1 cellular context compared by ENCODE assay signal in the genomic region with DNA sequence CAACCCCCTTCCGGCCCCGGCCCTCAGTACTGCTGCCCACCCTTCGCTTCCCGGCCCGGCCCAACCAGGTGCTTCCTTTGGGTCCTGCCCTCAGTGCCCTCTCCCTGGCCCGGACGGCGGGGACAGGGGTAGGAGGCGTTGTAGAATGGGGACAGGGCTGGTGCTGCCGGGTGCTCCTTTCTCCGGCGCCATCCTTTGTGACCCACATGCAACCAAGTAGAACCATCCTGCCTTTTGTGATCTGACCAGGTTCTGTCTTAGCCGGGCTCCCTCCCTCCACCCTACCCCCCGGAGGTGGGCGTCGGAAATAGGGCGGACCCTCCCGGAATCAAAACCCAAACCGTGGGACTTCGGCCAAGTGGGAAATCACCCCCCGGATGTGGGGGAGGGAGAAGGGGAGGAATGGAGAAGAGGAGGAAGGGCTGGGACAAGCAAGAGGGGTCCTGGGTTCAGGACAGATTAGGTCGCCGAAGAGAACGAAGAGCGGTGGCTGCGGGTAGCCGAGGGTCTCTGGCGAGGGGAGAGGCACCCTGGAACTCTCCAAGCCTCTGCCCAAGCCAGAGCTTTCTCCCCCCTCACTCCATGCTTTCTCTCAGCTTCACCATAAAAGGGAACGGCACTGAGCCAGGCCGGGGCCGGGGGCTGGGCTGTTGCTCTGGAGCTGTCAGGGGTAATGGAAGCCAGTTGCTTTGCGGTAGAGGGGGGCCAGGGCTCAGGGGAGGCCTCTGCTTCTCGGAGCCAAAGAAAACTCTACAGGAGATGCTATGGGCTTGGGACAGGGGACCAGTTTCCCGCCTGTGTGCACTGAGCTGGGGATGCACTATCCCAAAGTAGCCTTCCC.
TF ChIP-seq lines count a peak whose summit lies in the region.

No MANE protein-coding gene starts in this region.

TF ChIP-seq in K562, 482 proteins besides CTCF, POLR2A, EP300 and RAD21 (continued from another document):
- TF ChIP-seq ZKSCAN1 (IDR thresholded peaks at IDR 0.05; ENCODE audit: low read depth, low read length) (no peak), NFIC (IDR thresholded peaks at IDR 0.05) (peak; percentile 59), ZNF75A (CRISPR knock-in tag; IDR thresholded peaks at IDR 0.05) (peak; percentile 54; the same call in 1 of the 2 replicates), ZNF121 (CRISPR knock-in tag; conservative IDR thresholded peaks at IDR 0.05) (0 out of 2 replicates have a peak, but pooled peaks have one; percentile 6), HDGF (IDR thresholded peaks at IDR 0.05) (0 out of 2 replicates have a peak, but pooled peaks have one; percentile 54), NFRKB (IDR thresholded peaks at IDR 0.05; ENCODE audit: low read depth) (0 out of 2 replicates have a peak, but pooled peaks have one; percentile 31), EGR1 (conservative IDR thresholded peaks at IDR 0.05) (peak; percentile 37), ZNF76 (CRISPR knock-in tag; IDR thresholded peaks at IDR 0.05; ENCODE audit: borderline replicate concordance) (0 out of 2 replicates have a peak, but pooled peaks have one; percentile 54), ZNF589 (CRISPR knock-in tag; IDR thresholded peaks at IDR 0.05; ENCODE audit: low read depth) (0 out of 2 replicates have a peak, but pooled peaks have one; percentile 36), OTX1 (CRISPR knock-in tag; IDR thresholded peaks at IDR 0.05) (0 out of 2 replicates have a peak, but pooled peaks have one; percentile 30), ETV1 (tag; conservative IDR thresholded peaks at IDR 0.05; ENCODE audit: low read depth) (peak; percentile 65), ZBED1 (IDR thresholded peaks at IDR 0.05) (no peak), ARID1B (IDR thresholded peaks at IDR 0.05) (peak; percentile 33; the same call in 1 of the 2 replicates), XRCC4 (IDR thresholded peaks at IDR 0.05; ENCODE audit: extremely low read depth, insufficient read depth, insufficient read length) (no peak), BRCA1 (IDR thresholded peaks at IDR 0.05) (no peak), BRCA1 (CRISPR knock-in tag; IDR thresholded peaks at IDR 0.05) (0 out of 2 replicates have a peak, but pooled peaks have one; percentile 48)
- TF ChIP-seq, protein P1, sequence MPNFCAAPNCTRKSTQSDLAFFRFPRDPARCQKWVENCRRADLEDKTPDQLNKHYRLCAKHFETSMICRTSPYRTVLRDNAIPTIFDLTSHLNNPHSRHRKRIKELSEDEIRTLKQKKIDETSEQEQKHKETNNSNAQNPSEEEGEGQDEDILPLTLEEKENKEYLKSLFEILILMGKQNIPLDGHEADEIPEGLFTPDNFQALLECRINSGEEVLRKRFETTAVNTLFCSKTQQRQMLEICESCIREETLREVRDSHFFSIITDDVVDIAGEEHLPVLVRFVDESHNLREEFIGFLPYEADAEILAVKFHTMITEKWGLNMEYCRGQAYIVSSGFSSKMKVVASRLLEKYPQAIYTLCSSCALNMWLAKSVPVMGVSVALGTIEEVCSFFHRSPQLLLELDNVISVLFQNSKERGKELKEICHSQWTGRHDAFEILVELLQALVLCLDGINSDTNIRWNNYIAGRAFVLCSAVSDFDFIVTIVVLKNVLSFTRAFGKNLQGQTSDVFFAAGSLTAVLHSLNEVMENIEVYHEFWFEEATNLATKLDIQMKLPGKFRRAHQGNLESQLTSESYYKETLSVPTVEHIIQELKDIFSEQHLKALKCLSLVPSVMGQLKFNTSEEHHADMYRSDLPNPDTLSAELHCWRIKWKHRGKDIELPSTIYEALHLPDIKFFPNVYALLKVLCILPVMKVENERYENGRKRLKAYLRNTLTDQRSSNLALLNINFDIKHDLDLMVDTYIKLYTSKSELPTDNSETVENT (CRISPR knock-in tag; IDR thresholded peaks at IDR 0.05) = no peak
- TF ChIP-seq, protein P2, sequence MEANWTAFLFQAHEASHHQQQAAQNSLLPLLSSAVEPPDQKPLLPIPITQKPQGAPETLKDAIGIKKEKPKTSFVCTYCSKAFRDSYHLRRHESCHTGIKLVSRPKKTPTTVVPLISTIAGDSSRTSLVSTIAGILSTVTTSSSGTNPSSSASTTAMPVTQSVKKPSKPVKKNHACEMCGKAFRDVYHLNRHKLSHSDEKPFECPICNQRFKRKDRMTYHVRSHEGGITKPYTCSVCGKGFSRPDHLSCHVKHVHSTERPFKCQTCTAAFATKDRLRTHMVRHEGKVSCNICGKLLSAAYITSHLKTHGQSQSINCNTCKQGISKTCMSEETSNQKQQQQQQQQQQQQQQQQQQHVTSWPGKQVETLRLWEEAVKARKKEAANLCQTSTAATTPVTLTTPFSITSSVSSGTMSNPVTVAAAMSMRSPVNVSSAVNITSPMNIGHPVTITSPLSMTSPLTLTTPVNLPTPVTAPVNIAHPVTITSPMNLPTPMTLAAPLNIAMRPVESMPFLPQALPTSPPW (CRISPR knock-in tag; IDR thresholded peaks at IDR 0.05) = peak; percentile 48
- TF ChIP-seq, protein P3, sequence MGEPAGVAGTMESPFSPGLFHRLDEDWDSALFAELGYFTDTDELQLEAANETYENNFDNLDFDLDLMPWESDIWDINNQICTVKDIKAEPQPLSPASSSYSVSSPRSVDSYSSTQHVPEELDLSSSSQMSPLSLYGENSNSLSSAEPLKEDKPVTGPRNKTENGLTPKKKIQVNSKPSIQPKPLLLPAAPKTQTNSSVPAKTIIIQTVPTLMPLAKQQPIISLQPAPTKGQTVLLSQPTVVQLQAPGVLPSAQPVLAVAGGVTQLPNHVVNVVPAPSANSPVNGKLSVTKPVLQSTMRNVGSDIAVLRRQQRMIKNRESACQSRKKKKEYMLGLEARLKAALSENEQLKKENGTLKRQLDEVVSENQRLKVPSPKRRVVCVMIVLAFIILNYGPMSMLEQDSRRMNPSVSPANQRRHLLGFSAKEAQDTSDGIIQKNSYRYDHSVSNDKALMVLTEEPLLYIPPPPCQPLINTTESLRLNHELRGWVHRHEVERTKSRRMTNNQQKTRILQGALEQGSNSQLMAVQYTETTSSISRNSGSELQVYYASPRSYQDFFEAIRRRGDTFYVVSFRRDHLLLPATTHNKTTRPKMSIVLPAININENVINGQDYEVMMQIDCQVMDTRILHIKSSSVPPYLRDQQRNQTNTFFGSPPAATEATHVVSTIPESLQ (CRISPR knock-in tag; IDR thresholded peaks at IDR 0.05) = no peak
- TF ChIP-seq, protein P4, sequence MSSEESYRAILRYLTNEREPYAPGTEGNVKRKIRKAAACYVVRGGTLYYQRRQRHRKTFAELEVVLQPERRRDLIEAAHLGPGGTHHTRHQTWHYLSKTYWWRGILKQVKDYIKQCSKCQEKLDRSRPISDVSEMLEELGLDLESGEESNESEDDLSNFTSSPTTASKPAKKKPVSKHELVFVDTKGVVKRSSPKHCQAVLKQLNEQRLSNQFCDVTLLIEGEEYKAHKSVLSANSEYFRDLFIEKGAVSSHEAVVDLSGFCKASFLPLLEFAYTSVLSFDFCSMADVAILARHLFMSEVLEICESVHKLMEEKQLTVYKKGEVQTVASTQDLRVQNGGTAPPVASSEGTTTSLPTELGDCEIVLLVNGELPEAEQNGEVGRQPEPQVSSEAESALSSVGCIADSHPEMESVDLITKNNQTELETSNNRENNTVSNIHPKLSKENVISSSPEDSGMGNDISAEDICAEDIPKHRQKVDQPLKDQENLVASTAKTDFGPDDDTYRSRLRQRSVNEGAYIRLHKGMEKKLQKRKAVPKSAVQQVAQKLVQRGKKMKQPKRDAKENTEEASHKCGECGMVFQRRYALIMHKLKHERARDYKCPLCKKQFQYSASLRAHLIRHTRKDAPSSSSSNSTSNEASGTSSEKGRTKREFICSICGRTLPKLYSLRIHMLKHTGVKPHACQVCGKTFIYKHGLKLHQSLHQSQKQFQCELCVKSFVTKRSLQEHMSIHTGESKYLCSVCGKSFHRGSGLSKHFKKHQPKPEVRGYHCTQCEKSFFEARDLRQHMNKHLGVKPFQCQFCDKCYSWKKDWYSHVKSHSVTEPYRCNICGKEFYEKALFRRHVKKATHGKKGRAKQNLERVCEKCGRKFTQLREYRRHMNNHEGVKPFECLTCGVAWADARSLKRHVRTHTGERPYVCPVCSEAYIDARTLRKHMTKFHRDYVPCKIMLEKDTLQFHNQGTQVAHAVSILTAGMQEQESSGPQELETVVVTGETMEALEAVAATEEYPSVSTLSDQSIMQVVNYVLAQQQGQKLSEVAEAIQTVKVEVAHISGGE (CRISPR knock-in tag; IDR thresholded peaks at IDR 0.05) = 0 out of 6 replicates have a peak, but pooled peaks of 1 of the 3 experiments have one; percentile 3
- TF ChIP-seq, protein P5, sequence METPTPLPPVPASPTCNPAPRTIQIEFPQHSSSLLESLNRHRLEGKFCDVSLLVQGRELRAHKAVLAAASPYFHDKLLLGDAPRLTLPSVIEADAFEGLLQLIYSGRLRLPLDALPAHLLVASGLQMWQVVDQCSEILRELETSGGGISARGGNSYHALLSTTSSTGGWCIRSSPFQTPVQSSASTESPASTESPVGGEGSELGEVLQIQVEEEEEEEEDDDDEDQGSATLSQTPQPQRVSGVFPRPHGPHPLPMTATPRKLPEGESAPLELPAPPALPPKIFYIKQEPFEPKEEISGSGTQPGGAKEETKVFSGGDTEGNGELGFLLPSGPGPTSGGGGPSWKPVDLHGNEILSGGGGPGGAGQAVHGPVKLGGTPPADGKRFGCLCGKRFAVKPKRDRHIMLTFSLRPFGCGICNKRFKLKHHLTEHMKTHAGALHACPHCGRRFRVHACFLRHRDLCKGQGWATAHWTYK (CRISPR knock-in tag; IDR thresholded peaks at IDR 0.05) = peak; percentile 11; the same call in 1 of the 2 replicates
- TF ChIP-seq, protein P6, sequence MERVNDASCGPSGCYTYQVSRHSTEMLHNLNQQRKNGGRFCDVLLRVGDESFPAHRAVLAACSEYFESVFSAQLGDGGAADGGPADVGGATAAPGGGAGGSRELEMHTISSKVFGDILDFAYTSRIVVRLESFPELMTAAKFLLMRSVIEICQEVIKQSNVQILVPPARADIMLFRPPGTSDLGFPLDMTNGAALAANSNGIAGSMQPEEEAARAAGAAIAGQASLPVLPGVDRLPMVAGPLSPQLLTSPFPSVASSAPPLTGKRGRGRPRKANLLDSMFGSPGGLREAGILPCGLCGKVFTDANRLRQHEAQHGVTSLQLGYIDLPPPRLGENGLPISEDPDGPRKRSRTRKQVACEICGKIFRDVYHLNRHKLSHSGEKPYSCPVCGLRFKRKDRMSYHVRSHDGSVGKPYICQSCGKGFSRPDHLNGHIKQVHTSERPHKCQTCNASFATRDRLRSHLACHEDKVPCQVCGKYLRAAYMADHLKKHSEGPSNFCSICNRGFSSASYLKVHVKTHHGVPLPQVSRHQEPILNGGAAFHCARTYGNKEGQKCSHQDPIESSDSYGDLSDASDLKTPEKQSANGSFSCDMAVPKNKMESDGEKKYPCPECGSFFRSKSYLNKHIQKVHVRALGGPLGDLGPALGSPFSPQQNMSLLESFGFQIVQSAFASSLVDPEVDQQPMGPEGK (CRISPR knock-in tag; IDR thresholded peaks at IDR 0.05; ENCODE audit: borderline replicate concordance) = 0 out of 2 replicates have a peak, but pooled peaks have one; percentile 65
- TF ChIP-seq, protein P7, sequence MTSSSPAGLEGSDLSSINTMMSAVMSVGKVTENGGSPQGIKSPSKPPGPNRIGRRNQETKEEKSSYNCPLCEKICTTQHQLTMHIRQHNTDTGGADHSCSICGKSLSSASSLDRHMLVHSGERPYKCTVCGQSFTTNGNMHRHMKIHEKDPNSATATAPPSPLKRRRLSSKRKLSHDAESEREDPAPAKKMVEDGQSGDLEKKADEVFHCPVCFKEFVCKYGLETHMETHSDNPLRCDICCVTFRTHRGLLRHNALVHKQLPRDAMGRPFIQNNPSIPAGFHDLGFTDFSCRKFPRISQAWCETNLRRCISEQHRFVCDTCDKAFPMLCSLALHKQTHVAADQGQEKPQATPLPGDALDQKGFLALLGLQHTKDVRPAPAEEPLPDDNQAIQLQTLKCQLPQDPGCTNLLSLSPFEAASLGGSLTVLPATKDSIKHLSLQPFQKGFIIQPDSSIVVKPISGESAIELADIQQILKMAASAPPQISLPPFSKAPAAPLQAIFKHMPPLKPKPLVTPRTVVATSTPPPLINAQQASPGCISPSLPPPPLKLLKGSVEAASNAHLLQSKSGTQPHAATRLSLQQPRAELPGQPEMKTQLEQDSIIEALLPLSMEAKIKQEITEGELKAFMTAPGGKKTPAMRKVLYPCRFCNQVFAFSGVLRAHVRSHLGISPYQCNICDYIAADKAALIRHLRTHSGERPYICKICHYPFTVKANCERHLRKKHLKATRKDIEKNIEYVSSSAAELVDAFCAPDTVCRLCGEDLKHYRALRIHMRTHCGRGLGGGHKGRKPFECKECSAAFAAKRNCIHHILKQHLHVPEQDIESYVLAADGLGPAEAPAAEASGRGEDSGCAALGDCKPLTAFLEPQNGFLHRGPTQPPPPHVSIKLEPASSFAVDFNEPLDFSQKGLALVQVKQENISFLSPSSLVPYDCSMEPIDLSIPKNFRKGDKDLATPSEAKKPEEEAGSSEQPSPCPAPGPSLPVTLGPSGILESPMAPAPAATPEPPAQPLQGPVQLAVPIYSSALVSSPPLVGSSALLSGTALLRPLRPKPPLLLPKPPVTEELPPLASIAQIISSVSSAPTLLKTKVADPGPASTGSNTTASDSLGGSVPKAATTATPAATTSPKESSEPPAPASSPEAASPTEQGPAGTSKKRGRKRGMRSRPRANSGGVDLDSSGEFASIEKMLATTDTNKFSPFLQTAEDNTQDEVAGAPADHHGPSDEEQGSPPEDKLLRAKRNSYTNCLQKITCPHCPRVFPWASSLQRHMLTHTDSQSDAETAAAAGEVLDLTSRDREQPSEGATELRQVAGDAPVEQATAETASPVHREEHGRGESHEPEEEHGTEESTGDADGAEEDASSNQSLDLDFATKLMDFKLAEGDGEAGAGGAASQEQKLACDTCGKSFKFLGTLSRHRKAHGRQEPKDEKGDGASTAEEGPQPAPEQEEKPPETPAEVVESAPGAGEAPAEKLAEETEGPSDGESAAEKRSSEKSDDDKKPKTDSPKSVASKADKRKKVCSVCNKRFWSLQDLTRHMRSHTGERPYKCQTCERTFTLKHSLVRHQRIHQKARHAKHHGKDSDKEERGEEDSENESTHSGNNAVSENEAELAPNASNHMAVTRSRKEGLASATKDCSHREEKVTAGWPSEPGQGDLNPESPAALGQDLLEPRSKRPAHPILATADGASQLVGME (CRISPR knock-in tag; IDR thresholded peaks at IDR 0.05) = 0 out of 2 replicates have a peak, but pooled peaks have one; percentile 61
- TF ChIP-seq, protein P8, sequence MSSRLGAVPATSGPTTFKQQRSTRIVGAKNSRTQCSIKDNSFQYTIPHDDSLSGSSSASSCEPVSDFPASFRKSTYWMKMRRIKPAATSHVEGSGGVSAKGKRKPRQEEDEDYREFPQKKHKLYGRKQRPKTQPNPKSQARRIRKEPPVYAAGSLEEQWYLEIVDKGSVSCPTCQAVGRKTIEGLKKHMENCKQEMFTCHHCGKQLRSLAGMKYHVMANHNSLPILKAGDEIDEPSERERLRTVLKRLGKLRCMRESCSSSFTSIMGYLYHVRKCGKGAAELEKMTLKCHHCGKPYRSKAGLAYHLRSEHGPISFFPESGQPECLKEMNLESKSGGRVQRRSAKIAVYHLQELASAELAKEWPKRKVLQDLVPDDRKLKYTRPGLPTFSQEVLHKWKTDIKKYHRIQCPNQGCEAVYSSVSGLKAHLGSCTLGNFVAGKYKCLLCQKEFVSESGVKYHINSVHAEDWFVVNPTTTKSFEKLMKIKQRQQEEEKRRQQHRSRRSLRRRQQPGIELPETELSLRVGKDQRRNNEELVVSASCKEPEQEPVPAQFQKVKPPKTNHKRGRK (tag; IDR thresholded peaks at IDR 0.05) = no peak
